23 cellular contexts compared by ENCODE assay signal in genomic region chr13:29104461-29104860, GRCh38.
"Had no signal": no experiment of that assay in that cellular context is flagged by ENCODE, and none has a peak within 500 bp of the region (broad histone marks: within the 10 kb centered on the region; RNA-seq: fewer than 3 reads in every experiment).

No MANE protein-coding gene starts in this region.

- H3K4me3 ChIP-seq: stomach, suprapubic skin, testis, thoracic aorta, thyroid gland, tibial artery, tibial nerve, transverse colon, upper lobe of left lung, upper lobe of right lung, uterus, vagina had no signal

- H3K9me3 ChIP-seq: stomach, suprapubic skin, testis, thoracic aorta, thyroid gland, tibial artery, tibial nerve, transverse colon, upper lobe of left lung, upper lobe of right lung, uterus, vagina had no signal

- H3K27me3 ChIP-seq: testis, thyroid gland, tibial artery, tibial nerve, transverse colon, upper lobe of left lung, upper lobe of right lung, uterus, vagina had no signal

- H3K4me1 ChIP-seq: suprapubic skin, testis, thyroid gland, tibial artery, tibial nerve, transverse colon, upper lobe of left lung, upper lobe of right lung, uterus, vagina had no signal

- H3K36me3 ChIP-seq: stomach, suprapubic skin, thoracic aorta, thyroid gland, tibial artery, tibial nerve, transverse colon, upper lobe of left lung, upper lobe of right lung, uterus, vagina had no signal

- H3K27ac ChIP-seq: stomach, suprapubic skin, testis, thoracic aorta, thyroid gland, tibial artery, tibial nerve, transverse colon, upper lobe of left lung, upper lobe of right lung, uterus, vagina had no signal

- DNase-seq: stimulated activated CD4-positive, alpha-beta T cell treated with anti-CD3 and anti-CD28 coated beads, Interleukin-2, amount 100 ng/mL, for 48 hours; stimulated activated CD4-positive, alpha-beta T cell treated with anti-CD3 and anti-CD28 coated beads, Interleukin-4, amount 100 ng/mL, for 1 hour; stimulated activated CD4-positive, alpha-beta T cell treated with anti-CD3 and anti-CD28 coated beads, Interleukin-4, amount 100 ng/mL, for 24 hours; stimulated activated CD4-positive, alpha-beta T cell treated with anti-CD3 and anti-CD28 coated beads, Interleukin-4, amount 100 ng/mL, for 4 hours; stimulated activated CD8-positive, alpha-beta memory T cell treated with anti-CD3 and anti-CD28 coated beads, Interleukin-4, amount 100 ng/mL, for 48 hours; stimulated activated naive B cell treated with anti-CD40 and anti-IgM and Interleukin-4, amounts not matched to agents 10 μg/mL and 1 μg/mL and 100 μg/mL, for 72 hours; stimulated activated naive CD4-positive, alpha-beta T cell; stimulated activated naive CD4-positive, alpha-beta T cell treated with Interleukin-2 at 50 U/mL for 16 hours; stimulated activated naive CD8-positive, alpha-beta T cell treated with anti-CD3 and anti-CD28 coated beads, Interleukin-15, amount 100 ng/mL, for 72 hours; stimulated activated naive CD8-positive, alpha-beta T cell treated with anti-CD3 and anti-CD28 coated beads, Interleukin-15, Interleukin-2, amounts not matched to agents 100 U/mL and 50 U/mL, for 24 hours; stomach; substantia nigra; testis; thyroid gland; tibial artery; transverse colon; upper lobe of left lung; upper lobe of right lung; uterus had no signal
